1 cellular context compared by ENCODE assay signal in the genomic region with DNA sequence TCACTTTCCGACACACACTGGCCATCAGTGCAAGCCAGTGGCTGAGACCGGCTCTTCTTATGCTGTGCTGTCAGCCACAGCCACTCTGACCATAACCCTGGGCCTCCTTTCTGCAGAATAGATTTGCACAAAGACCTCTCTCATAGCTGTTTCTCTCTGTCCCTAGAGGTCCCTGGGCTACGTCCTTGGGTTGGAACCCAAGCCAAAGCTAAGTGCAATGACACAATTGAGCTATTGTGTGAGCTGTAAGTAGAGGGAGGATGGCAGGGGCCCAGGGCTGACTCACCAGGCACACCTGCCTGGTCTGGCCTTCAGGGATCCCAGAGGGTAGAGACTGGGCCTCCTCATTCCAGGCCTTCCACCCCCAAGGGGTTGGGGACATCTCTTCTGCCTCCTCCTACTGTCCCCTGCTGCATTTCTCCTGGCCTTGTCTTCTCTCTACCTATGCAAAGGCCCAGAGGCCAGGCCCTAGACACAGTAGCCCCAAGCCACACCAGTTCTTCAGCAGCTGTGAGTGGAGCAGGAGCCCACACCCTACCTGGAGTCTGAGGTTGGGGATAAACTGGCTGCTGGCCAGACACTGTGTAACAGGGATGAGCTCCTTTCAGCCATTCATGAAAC.
TF ChIP-seq lines count a peak whose summit lies in the region.

No MANE protein-coding gene starts in this region.

TF ChIP-seq in HepG2, 621 proteins besides CTCF, POLR2A, EP300 and RAD21 (continued from another document and continues in another):
- TF ChIP-seq, protein P1, sequence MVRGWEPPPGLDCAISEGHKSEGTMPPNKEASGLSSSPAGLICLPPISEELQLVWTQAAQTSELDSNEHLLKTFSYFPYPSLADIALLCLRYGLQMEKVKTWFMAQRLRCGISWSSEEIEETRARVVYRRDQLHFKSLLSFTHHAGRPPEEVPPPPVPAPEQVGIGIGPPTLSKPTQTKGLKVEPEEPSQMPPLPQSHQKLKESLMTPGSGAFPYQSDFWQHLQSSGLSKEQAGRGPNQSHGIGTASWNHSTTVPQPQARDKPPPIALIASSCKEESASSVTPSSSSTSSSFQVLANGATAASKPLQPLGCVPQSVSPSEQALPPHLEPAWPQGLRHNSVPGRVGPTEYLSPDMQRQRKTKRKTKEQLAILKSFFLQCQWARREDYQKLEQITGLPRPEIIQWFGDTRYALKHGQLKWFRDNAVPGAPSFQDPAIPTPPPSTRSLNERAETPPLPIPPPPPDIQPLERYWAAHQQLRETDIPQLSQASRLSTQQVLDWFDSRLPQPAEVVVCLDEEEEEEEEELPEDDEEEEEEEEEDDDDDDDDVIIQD (CRISPR knock-in tag; IDR thresholded peaks at IDR 0.05; ENCODE audit: low read depth) = peak; percentile 92
- TF ChIP-seq ELF3 (CRISPR knock-in tag; IDR thresholded peaks at IDR 0.05) (peak; percentile 91), TGIF2 (CRISPR knock-in tag; IDR thresholded peaks at IDR 0.05) (peak; percentile 62; the same call in 1 of the 2 replicates), ZNF616 (CRISPR knock-in tag; IDR thresholded peaks at IDR 0.05; ENCODE audit: low read depth) (no peak; the same call in 1 of the 2 replicates), ZFP36 (IDR thresholded peaks at IDR 0.05; ENCODE audit: borderline replicate concordance, low read depth, low read length, partially characterized antibody) (no peak), GATAD1 (CRISPR knock-in tag; IDR thresholded peaks at IDR 0.05) (peak; percentile 63; the same call in 1 of the 2 replicates), KAT8 (CRISPR knock-in tag; IDR thresholded peaks at IDR 0.05) (peak; percentile 87), ZMAT3 (CRISPR knock-in tag; conservative IDR thresholded peaks at IDR 0.05) (no peak; the same call in 1 of the 2 replicates), FOXC1 (CRISPR knock-in tag; IDR thresholded peaks at IDR 0.05; ENCODE audit: borderline replicate concordance) (0 out of 2 replicates have a peak, but pooled peaks have one; percentile 12), ARNT2 (CRISPR knock-in tag; IDR thresholded peaks at IDR 0.05; ENCODE audit: low read depth) (peak; percentile 86), ZNF235 (CRISPR knock-in tag; IDR thresholded peaks at IDR 0.05; ENCODE audit: borderline replicate concordance) (0 out of 2 replicates have a peak, but pooled peaks have one; percentile 42), ZNF570 (CRISPR knock-in tag; IDR thresholded peaks at IDR 0.05; ENCODE audit: borderline replicate concordance) (no peak), ZNF317 (CRISPR knock-in tag; IDR thresholded peaks at IDR 0.05) (peak; percentile 39; the same call in 1 of the 2 replicates)
- TF ChIP-seq, protein P2, sequence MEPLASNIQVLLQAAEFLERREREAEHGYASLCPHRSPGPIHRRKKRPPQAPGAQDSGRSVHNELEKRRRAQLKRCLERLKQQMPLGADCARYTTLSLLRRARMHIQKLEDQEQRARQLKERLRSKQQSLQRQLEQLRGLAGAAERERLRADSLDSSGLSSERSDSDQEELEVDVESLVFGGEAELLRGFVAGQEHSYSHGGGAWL (CRISPR knock-in tag; IDR thresholded peaks at IDR 0.05) = peak; percentile 55
- TF ChIP-seq, protein P3, sequence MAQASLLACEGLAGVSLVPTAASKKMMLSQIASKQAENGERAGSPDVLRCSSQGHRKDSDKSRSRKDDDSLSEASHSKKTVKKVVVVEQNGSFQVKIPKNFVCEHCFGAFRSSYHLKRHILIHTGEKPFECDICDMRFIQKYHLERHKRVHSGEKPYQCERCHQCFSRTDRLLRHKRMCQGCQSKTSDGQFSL (CRISPR knock-in tag; IDR thresholded peaks at IDR 0.05) = no peak
- TF ChIP-seq, protein P4, sequence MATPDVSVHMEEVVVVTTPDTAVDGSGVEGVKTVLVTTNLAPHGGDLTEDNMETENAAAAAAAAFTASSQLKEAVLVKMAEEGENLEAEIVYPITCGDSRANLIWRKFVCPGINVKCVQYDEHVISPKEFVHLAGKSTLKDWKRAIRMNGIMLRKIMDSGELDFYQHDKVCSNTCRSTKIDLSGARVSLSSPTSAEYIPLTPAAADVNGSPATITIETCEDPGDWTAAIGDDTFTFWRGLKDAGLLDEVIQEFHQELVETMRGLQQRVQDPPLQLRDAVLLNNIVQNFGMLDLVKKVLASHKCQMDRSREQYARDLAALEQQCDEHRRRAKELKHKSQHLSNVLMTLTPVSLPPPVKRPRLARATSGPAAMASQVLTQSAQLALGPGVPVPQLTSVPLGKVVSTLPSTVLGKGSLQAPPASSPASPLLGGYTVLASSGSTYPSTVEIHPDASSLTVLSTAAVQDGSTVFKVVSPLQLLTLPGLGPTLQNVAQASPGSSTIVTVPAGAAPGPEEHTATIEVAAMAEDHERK (CRISPR knock-in tag; IDR thresholded peaks at IDR 0.05; ENCODE audit: low read depth) = no peak
- TF ChIP-seq, protein P5, sequence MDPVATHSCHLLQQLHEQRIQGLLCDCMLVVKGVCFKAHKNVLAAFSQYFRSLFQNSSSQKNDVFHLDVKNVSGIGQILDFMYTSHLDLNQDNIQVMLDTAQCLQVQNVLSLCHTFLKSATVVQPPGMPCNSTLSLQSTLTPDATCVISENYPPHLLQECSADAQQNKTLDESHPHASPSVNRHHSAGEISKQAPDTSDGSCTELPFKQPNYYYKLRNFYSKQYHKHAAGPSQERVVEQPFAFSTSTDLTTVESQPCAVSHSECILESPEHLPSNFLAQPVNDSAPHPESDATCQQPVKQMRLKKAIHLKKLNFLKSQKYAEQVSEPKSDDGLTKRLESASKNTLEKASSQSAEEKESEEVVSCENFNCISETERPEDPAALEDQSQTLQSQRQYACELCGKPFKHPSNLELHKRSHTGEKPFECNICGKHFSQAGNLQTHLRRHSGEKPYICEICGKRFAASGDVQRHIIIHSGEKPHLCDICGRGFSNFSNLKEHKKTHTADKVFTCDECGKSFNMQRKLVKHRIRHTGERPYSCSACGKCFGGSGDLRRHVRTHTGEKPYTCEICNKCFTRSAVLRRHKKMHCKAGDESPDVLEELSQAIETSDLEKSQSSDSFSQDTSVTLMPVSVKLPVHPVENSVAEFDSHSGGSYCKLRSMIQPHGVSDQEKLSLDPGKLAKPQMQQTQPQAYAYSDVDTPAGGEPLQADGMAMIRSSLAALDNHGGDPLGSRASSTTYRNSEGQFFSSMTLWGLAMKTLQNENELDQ (CRISPR knock-in tag; IDR thresholded peaks at IDR 0.05; ENCODE audit: borderline replicate concordance) = no peak
- TF ChIP-seq, protein P6, sequence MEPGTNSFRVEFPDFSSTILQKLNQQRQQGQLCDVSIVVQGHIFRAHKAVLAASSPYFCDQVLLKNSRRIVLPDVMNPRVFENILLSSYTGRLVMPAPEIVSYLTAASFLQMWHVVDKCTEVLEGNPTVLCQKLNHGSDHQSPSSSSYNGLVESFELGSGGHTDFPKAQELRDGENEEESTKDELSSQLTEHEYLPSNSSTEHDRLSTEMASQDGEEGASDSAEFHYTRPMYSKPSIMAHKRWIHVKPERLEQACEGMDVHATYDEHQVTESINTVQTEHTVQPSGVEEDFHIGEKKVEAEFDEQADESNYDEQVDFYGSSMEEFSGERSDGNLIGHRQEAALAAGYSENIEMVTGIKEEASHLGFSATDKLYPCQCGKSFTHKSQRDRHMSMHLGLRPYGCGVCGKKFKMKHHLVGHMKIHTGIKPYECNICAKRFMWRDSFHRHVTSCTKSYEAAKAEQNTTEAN (CRISPR knock-in tag; conservative IDR thresholded peaks at IDR 0.05) = peak; percentile 99
- TF ChIP-seq, protein P7, sequence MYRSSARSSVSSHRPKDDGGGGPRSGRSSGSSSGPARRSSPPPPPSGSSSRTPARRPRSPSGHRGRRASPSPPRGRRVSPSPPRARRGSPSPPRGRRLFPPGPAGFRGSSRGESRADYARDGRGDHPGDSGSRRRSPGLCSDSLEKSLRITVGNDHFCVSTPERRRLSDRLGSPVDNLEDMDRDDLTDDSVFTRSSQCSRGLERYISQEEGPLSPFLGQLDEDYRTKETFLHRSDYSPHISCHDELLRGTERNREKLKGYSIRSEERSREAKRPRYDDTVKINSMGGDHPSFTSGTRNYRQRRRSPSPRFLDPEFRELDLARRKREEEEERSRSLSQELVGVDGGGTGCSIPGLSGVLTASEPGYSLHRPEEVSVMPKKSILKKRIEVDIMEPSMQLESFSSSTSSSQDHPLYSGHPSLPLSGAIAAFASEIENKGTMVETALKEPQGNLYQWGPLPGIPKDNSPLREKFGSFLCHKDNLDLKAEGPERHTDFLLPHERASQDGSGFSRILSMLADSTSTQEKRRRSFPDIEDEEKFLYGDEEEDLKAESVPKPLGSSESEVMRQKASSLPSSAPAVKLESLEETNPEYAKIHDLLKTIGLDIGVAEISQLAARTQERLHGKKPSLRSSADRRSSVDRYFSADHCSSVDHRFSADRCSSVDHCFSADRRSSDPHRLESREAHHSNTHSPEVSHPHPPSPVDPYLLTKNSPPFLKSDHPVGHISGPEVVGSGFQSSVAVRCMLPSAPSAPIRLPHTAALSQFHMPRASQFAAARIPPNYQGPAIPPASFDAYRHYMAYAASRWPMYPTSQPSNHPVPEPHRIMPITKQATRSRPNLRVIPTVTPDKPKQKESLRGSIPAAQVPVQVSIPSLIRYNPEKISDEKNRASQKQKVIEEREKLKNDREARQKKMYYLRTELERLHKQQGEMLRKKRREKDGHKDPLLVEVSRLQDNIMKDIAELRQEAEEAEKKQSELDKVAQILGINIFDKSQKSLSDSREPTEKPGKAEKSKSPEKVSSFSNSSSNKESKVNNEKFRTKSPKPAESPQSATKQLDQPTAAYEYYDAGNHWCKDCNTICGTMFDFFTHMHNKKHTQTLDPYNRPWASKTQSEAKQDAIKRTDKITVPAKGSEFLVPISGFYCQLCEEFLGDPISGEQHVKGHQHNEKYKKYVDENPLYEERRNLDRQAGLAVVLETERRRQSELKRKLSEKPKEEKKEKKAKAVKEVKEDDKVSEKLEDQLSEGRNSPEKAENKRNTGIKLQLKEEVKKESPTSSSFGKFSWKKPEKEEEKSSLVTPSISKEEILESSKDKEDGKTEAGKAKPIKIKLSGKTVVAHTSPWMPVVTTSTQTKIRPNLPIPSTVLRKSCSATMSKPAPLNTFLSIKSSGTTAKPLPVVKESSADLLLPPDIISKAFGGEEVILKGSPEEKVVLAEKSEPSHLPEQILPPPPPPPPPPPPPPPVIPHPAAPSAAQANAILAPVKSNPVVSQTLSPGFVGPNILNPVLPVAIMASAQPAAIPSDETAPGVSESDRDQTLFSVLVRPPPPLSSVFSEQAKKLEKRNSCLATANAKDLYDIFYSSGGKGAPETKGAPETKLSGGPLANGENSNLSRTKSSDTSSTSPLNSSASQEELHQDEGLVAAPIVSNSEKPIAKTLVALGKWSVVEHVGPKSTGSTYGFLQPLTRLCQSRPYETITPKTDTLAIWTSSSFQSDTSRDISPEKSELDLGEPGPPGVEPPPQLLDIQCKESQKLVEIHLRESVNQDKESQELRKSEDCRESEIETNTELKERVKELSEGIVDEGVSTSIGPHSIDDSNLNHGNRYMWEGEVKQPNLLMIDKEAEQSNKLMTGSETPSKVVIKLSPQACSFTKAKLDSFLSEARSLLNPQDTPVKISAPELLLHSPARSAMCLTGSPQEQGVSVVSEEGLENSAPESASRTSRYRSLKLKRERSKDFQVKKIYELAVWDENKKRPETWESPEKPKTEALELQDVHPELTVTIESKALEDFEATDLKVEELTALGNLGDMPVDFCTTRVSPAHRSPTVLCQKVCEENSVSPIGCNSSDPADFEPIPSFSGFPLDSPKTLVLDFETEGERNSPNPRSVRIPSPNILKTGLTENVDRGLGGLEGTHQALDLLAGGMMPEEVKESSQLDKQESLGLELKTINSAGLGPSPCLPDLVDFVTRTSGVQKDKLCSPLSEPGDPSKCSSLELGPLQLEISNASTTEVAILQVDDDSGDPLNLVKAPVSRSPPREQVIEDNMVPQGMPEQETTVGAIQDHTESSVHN (CRISPR knock-in tag; IDR thresholded peaks at IDR 0.05) = peak; percentile 90; the same call in 1 of the 2 replicates
- TF ChIP-seq, protein P8, sequence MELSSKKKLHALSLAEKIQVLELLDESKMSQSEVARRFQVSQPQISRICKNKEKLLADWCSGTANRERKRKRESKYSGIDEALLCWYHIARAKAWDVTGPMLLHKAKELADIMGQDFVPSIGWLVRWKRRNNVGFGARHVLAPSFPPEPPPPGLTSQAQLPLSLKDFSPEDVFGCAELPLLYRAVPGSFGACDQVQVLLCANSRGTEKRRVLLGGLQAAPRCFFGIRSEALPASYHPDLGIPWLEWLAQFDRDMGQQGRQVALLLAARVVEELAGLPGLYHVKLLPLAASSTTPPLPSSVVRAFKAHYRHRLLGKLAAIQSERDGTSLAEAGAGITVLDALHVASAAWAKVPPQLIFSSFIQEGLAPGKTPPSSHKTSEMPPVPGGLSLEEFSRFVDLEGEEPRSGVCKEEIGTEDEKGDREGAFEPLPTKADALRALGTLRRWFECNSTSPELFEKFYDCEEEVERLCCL (CRISPR knock-in tag; IDR thresholded peaks at IDR 0.05; ENCODE audit: borderline replicate concordance) = no peak
- TF ChIP-seq, protein P9, sequence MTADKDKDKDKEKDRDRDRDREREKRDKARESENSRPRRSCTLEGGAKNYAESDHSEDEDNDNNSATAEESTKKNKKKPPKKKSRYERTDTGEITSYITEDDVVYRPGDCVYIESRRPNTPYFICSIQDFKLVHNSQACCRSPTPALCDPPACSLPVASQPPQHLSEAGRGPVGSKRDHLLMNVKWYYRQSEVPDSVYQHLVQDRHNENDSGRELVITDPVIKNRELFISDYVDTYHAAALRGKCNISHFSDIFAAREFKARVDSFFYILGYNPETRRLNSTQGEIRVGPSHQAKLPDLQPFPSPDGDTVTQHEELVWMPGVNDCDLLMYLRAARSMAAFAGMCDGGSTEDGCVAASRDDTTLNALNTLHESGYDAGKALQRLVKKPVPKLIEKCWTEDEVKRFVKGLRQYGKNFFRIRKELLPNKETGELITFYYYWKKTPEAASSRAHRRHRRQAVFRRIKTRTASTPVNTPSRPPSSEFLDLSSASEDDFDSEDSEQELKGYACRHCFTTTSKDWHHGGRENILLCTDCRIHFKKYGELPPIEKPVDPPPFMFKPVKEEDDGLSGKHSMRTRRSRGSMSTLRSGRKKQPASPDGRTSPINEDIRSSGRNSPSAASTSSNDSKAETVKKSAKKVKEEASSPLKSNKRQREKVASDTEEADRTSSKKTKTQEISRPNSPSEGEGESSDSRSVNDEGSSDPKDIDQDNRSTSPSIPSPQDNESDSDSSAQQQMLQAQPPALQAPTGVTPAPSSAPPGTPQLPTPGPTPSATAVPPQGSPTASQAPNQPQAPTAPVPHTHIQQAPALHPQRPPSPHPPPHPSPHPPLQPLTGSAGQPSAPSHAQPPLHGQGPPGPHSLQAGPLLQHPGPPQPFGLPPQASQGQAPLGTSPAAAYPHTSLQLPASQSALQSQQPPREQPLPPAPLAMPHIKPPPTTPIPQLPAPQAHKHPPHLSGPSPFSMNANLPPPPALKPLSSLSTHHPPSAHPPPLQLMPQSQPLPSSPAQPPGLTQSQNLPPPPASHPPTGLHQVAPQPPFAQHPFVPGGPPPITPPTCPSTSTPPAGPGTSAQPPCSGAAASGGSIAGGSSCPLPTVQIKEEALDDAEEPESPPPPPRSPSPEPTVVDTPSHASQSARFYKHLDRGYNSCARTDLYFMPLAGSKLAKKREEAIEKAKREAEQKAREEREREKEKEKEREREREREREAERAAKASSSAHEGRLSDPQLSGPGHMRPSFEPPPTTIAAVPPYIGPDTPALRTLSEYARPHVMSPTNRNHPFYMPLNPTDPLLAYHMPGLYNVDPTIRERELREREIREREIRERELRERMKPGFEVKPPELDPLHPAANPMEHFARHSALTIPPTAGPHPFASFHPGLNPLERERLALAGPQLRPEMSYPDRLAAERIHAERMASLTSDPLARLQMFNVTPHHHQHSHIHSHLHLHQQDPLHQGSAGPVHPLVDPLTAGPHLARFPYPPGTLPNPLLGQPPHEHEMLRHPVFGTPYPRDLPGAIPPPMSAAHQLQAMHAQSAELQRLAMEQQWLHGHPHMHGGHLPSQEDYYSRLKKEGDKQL (CRISPR knock-in tag; IDR thresholded peaks at IDR 0.05; ENCODE audit: low read depth) = peak; percentile 47
